8 cellular contexts compared by ENCODE assay signal in genomic region chr17:1110844-1111598, GRCh38.
DNase-seq lines count a peak whose midpoint lies in the region; ATAC-seq and TF ChIP-seq lines count a peak whose summit lies in the region.

No MANE protein-coding gene starts in this region.

- no peak overlapping the region for H3K4me3 ChIP-seq in H7 (ENCODE audit: insufficient read depth, low read depth, low read length)
- no peak overlapping the region for H3K4me3 ChIP-seq in esophagus (ENCODE audit: low read depth in 1 of 2, low read length in 2 of 2)

- peaks cover 37 to 64% of the 10 kb centered on the region in 2 donors for H3K4me1 Mint-ChIP-seq in natural killer cell

- no peaks in the 10 kb centered on the region for H3K9me3 ChIP-seq in esophagus (ENCODE audit: control insufficient read depth in 2 of 2, insufficient read depth in 1 of 2, low read depth in 1 of 2, low read length in 1 of 2)

- peaks cover 5 to 20% of the 10 kb centered on the region in 2 donors for H3K4me1 ChIP-seq in esophagus (ENCODE audit: control insufficient read depth in 2 of 2, insufficient read depth in 2 of 2, low read length in 1 of 2)

- intact Hi-C loops in natural killer cell (cut with micrococcal nuclease): no loop called here

- no peaks in the 10 kb centered on the region for H3K9me3 Mint-ChIP-seq in natural killer cell

- H3K4me3 Mint-ChIP-seq in natural killer cell: peak overlapping the region; percentile 70

- H3K27me3 ChIP-seq in H7 (ENCODE audit: control insufficient read depth, insufficient read depth, low read length) (peaks cover 10% of the 10 kb centered on the region), esophagus (ENCODE audit: control insufficient read depth in 1 of 2, insufficient read depth in 2 of 2, low read length in 2 of 2) (no peaks in the 10 kb centered on the region)

- H3K27me3 Mint-ChIP-seq in natural killer cell (ENCODE audit: low read depth in 2 of 2): no peaks in the 10 kb centered on the region

- TF ChIP-seq CTCF in natural killer cell (IDR thresholded peaks at IDR 0.05): no peak
- TF ChIP-seq CTCF in GM13976 (IDR thresholded peaks at IDR 0.05; ENCODE audit: borderline replicate concordance, control extremely low read depth, extremely low read depth, insufficient read depth, missing control alignments): no peak

- H3K36me3 ChIP-seq in H7 (replicated peaks; ENCODE audit: control insufficient read depth, insufficient read depth, low read length) (no peaks in the 10 kb centered on the region), esophagus (ENCODE audit: control insufficient read depth in 2 of 2, insufficient read depth in 2 of 2, low read length in 1 of 2) (peaks cover 0 to 3% of the 10 kb centered on the region in 2 donors)

- WGBS in esophagus, 2 donors: 49 to 63% methylated on average over 19 of the region's 19 CpGs

- DNase-seq in AG08395 (ENCODE audit: low spot score) (peak; percentile 85), H7 (peak; percentile 49), natural killer cell (no peak), NCI-H2081 treated with DMSO at 0.1 percent for 48 hours (lab: John Stamatoyannopoulos, UW) (no peak), GM13976 (ENCODE audit: low spot score) (no peak), NCI-H774 (lab: John Stamatoyannopoulos, UW) (no peak)

- peak; percentile 74 for ATAC-seq in SK-N-SH treated with all-trans-retinoic acid at 6 μM for 48 hours
- ATAC-seq in natural killer cell: no peak

- H3K36me3 Mint-ChIP-seq in natural killer cell: no peaks in the 10 kb centered on the region

- in situ Hi-C loops in GM13976 (cut with MboI; ENCODE audit: low sequenced_read_pairs, unreplicated experiment): no loop called here

- peak overlapping the region; percentile 54 to 88 for H3K27ac Mint-ChIP-seq in natural killer cell

- peak overlapping the region; percentile 68 to 74 for H3K27ac ChIP-seq in esophagus (ENCODE audit: low read depth in 2 of 2, low read length in 1 of 2)

TF ChIP-seq in SK-N-SH treated with all-trans-retinoic acid at 6 μM for 48 hours, 23 proteins besides CTCF, POLR2A, EP300 and RAD21:
- no peak for TF ChIP-seq ZFP3 (CRISPR knock-in tag; IDR thresholded peaks at IDR 0.05)
- peak; percentile 82; the same call in 1 of the 2 replicates for TF ChIP-seq PATZ1 (CRISPR knock-in tag; IDR thresholded peaks at IDR 0.05; ENCODE audit: borderline replicate concordance)

Comparison
In these comparisons a context has a peak if more than half of its experiments do, and no peak if none do; other contexts are left out.
1. DNase-seq: peak in AG08395 (single experiment) and H7 (single experiment); none in natural killer cell (single experiment), NCI-H2081 treated with DMSO at 0.1 percent for 48 hours (single experiment), GM13976 (single experiment) and NCI-H774 (single experiment).